Comparison of ENCODE assay signal across 12 cellular contexts in the genomic region with DNA sequence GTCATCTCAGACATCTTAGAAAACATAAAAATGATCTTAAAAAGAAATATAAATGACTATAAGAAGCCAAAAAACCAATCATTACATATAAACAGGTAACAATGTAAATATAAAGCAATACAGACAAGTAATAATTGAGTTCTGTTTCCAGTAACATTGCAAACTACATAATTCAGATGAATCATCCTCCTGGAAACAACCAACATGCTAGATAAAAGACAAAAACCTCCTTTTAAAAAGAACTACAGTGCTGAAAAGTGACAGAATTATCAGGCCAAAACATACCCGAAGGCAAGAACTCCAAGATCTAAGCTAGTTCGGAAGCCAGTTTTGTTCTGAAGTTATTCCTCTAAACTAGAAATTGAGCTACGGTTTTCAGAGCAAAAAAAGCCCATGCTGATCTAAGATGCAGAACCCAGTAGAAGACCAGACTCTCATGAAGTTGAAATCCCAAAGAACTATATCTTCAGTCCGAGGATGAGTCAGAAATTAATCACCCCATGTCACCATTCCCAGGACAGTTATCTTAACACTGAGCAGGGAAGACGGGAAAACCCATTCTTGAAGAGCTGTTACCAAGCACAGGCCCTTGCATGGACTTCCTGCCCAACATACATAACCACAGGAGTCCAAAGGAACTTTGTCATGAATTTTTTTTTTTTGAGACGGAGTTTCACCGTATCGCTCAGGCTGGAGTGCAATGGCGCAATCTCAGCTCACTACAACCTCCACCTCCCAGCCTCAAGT. TPM values are rescaled to one million over a fixed set of nuclear protein-coding genes. Genes with fewer than 3 reads are reported as not detected.
DNase-seq lines count a peak whose midpoint lies in the region; ATAC-seq, FAIRE-seq and TF ChIP-seq lines count a peak whose summit lies in the region.
"Had no signal": no experiment of that assay in that cellular context is flagged by ENCODE, and none has a peak within 500 bp of the region (broad histone marks: within the 10 kb centered on the region; RNA-seq: fewer than 3 reads in every experiment).

No MANE protein-coding gene starts in this region.

- intact Hi-C loops in heart right ventricle (cut with DNase I) = no loop called here

- H3K27me3 ChIP-seq in astrocyte (ENCODE audit: insufficient read depth, low read length) (no peaks in the 10 kb centered on the region), heart right ventricle (no peaks in the 10 kb centered on the region), thoracic aorta (replicated peaks; ENCODE audit: insufficient read depth) (no peaks in the 10 kb centered on the region)

- peaks cover 35% of the 10 kb centered on the region for H3K4me1 Mint-ChIP-seq in astrocyte (ENCODE audit: low read depth, unreplicated experiment)
- H3K4me1 Mint-ChIP-seq: stimulated activated naive CD8-positive, alpha-beta T cell treated with anti-CD3 and anti-CD28 coated beads, Interleukin-15, amount 100 ng/mL, for 72 hours had no signal

- DNase-seq in HK-2 (ENCODE audit: unreplicated experiment) = peak; percentile 64
- DNase-seq in astrocyte (ENCODE audit: low read depth) = peak; percentile 96
- no peak for DNase-seq in heart right ventricle
- DNase-seq in thoracic aorta (ENCODE audit: low spot score) = no peak
- no peak for DNase-seq in effector CD8-positive, alpha-beta T cell (lab: John Stamatoyannopoulos, UW)
- no peak for DNase-seq in NCI-H146 (lab: John Stamatoyannopoulos, UW)
- DNase-seq in NCI-H2029 treated with DMSO at 0.1 percent for 48 hours (lab: John Stamatoyannopoulos, UW) = no peak
- DNase-seq: effector memory CD4-positive, alpha-beta T cell; KG1; NCI-H524; stimulated activated naive CD8-positive, alpha-beta T cell treated with anti-CD3 and anti-CD28 coated beads, Interleukin-15, amount 100 ng/mL, for 72 hours had no signal

- peak overlapping the region; percentile 60 for H3K4me2 ChIP-seq in astrocyte (ENCODE audit: low read length)

- H3K27me3 Mint-ChIP-seq in astrocyte (ENCODE audit: low read depth, unreplicated experiment) = no peaks in the 10 kb centered on the region
- H3K27me3 Mint-ChIP-seq: stimulated activated naive CD8-positive, alpha-beta T cell treated with anti-CD3 and anti-CD28 coated beads, Interleukin-15, amount 100 ng/mL, for 72 hours had no signal

- H4K20me1 ChIP-seq in astrocyte (ENCODE audit: insufficient read depth, low read length) = peaks cover 67% of the 10 kb centered on the region

- TF ChIP-seq CTCF in astrocyte (IDR thresholded peaks at IDR 0.05; ENCODE audit: insufficient read depth, low read depth, low read length) (no peak), heart right ventricle (IDR thresholded peaks at IDR 0.05) (no peak), thoracic aorta (IDR thresholded peaks at IDR 0.05) (no peak)

- H3K4me1 ChIP-seq in astrocyte (ENCODE audit: insufficient read depth, low read length) (peaks cover 22% of the 10 kb centered on the region), heart right ventricle (peaks cover 0 to 21% (median 6%) of the 10 kb centered on the region in 9 donors), thoracic aorta (ENCODE audit: control insufficient read depth in 1 of 2, low read depth in 2 of 2) (peaks cover 0 to 8% of the 10 kb centered on the region in 2 donors)

- H3K27ac ChIP-seq in astrocyte (ENCODE audit: low read depth, low read length) = peak overlapping the region; percentile 70
- H3K27ac ChIP-seq in heart right ventricle = peak overlapping the region in 6 of 10 donors; percentile 15 to 51 (median 33)
- no peak overlapping the region for H3K27ac ChIP-seq in thoracic aorta

- no peaks in the 10 kb centered on the region for H3K9me3 Mint-ChIP-seq in astrocyte (ENCODE audit: unreplicated experiment)
- H3K9me3 Mint-ChIP-seq: stimulated activated naive CD8-positive, alpha-beta T cell treated with anti-CD3 and anti-CD28 coated beads, Interleukin-15, amount 100 ng/mL, for 72 hours; T-helper 1 cell treated with Interleukin-12 subunit alpha and Interleukin-12 subunit beta and Interleukin-4 antibody, amounts not matched to agents 30 μg/mL and 1 μg/mL, for 36 hours had no signal

- WGBS in heart right ventricle, 2 donors = 59 to 65% methylated on average over 9 of the region's 9 CpGs

- peaks cover 64% of the 10 kb centered on the region for H3K36me3 ChIP-seq in astrocyte (ENCODE audit: insufficient read depth, low read length)
- peaks cover 0 to 97% (median 46%) of the 10 kb centered on the region in 9 donors for H3K36me3 ChIP-seq in heart right ventricle
- no peaks in the 10 kb centered on the region for H3K36me3 ChIP-seq in thoracic aorta

- H2AFZ ChIP-seq in astrocyte (ENCODE audit: low read depth, low read length) = no peak overlapping the region

- H3K27ac Mint-ChIP-seq in astrocyte (ENCODE audit: unreplicated experiment) = peak overlapping the region; percentile 94
- H3K27ac Mint-ChIP-seq: T-helper 1 cell treated with Interleukin-12 subunit alpha and Interleukin-12 subunit beta and Interleukin-4 antibody, amounts not matched to agents 30 μg/mL and 1 μg/mL, for 36 hours had no signal

- no peak overlapping the region for H3K4me3 ChIP-seq in astrocyte (ENCODE audit: insufficient read depth, low read depth, low read length)
- H3K4me3 ChIP-seq in heart right ventricle = no peak overlapping the region
- H3K4me3 ChIP-seq in thoracic aorta = no peak overlapping the region

- peak; percentile 98 for FAIRE-seq in astrocyte (lab: Jason Lieb, UNC)

- H3K79me2 ChIP-seq in astrocyte (ENCODE audit: insufficient read depth, low read length) = peaks cover 43% of the 10 kb centered on the region

- H3K36me3 Mint-ChIP-seq in astrocyte (ENCODE audit: low read depth, unreplicated experiment) = peaks cover 30% of the 10 kb centered on the region

- peak overlapping the region; percentile 46 for H3K9ac ChIP-seq in astrocyte (ENCODE audit: low read length)

- peak overlapping the region; percentile 46 for H3K4me3 Mint-ChIP-seq in astrocyte (ENCODE audit: unreplicated experiment)
- H3K4me3 Mint-ChIP-seq: stimulated activated naive CD8-positive, alpha-beta T cell treated with anti-CD3 and anti-CD28 coated beads, Interleukin-15, amount 100 ng/mL, for 72 hours; T-helper 1 cell treated with Interleukin-12 subunit alpha and Interleukin-12 subunit beta and Interleukin-4 antibody, amounts not matched to agents 30 μg/mL and 1 μg/mL, for 36 hours had no signal

- peak in 7 of 8 donors; percentile 45 to 94 (median 75) for ATAC-seq in heart right ventricle
- ATAC-seq in thoracic aorta (ENCODE audit: insufficient number of reproducible peaks, low FRiP score, low read depth) = peak; percentile 56
- ATAC-seq: stimulated activated naive CD8-positive, alpha-beta T cell treated with anti-CD3 and anti-CD28 coated beads, Interleukin-15, amount 100 ng/mL, for 72 hours had no signal

- H3K9me3 ChIP-seq in astrocyte (ENCODE audit: insufficient read depth, low read depth, low read length) (no peaks in the 10 kb centered on the region), heart right ventricle (no peaks in the 10 kb centered on the region), thoracic aorta (no peaks in the 10 kb centered on the region)

RNA-seq across cellular contexts. Expression of gene PGM3, which starts 9.8 kb away (rescaled TPM):
- total RNA-seq in astrocyte (147 and 151 TPM in 2 replicates), heart right ventricle (10 to 100 TPM; 12.7 to 23.4 (median 17.0) TPM), thoracic aorta (10 to 100 TPM; 30.8 to 33.4 TPM)
- 10 to 100 TPM in 1 of 2 donors, 1 to 10 TPM in 1; 5.3 to 13.6 TPM for polyA plus RNA-seq in heart right ventricle

RNA-seq across cellular contexts. Expression of gene RWDD2A, which starts 9.9 kb away (rescaled TPM):
- 4.7 and 4.9 TPM in 2 replicates for total RNA-seq in astrocyte
- 1 to 10 TPM; 2.8 to 4.2 (median 3.4) TPM for total RNA-seq in heart right ventricle
- polyA plus RNA-seq in heart right ventricle = 1 to 10 TPM; 1.9 to 2.5 TPM
- total RNA-seq in thoracic aorta = 1 to 10 TPM; 4.3 to 7.0 TPM

Comparison
In these comparisons a context has a peak if more than half of its experiments do, and no peak if none do; other contexts are left out.
1. DNase-seq: peak in HK-2 (single experiment) and astrocyte (single experiment); none in heart right ventricle (0 of 2), thoracic aorta (single experiment), effector CD8-positive, alpha-beta T cell (single experiment), NCI-H146 (single experiment) and NCI-H2029 treated with DMSO at 0.1 percent for 48 hours (single experiment).
2. H3K27ac ChIP-seq: peak in astrocyte (single experiment) and heart right ventricle (6 of 10); none in thoracic aorta (0 of 2).